18 cellular contexts compared by ENCODE assay signal in genomic region chr19:49662011-49662410, GRCh38.
"Had no signal": no experiment of that assay in that cellular context is flagged by ENCODE, and none has a peak within 500 bp of the region (broad histone marks: within the 10 kb centered on the region; RNA-seq: fewer than 3 reads in every experiment).

No MANE protein-coding gene starts in this region.

- H3K9me3 ChIP-seq: colonic mucosa, left ventricle myocardium inferior, prostate gland, sigmoid colon, spleen, stomach, testis, upper lobe of left lung had no signal

- H3K27ac ChIP-seq: colonic mucosa, left ventricle myocardium inferior, prostate gland, sigmoid colon, testis, upper lobe of left lung had no signal

- DNase-seq: activated CD4-positive, alpha-beta T cell treated with anti-CD3 and anti-CD28 coated beads, Interleukin-2, amount 50 U/mL, for 1 hour; activated CD8-positive, alpha-beta memory T cell treated with anti-CD3 and anti-CD28 coated beads for 24 hours; activated naive CD4-positive, alpha-beta T cell treated with anti-CD3 and anti-CD28 coated beads, Interleukin-2, amount 50 U/mL, for 16 hours; caudate nucleus; colonic mucosa; foreskin fibroblast; hippocampal formation; kidney; left ventricle myocardium inferior; mesenchymal stem cell; sigmoid colon; spleen; stomach; testis had no signal

- H3K9me3 Mint-ChIP-seq: activated T-helper 17 cell treated with anti-CD3 and anti-CD28 coated beads, Interleukin-2, amount 50 U/mL, for 72 hours; nephron had no signal

- H3K27ac Mint-ChIP-seq: nephron had no signal

- H3K27me3 ChIP-seq: colonic mucosa, sigmoid colon, spleen, stomach, testis, upper lobe of left lung had no signal

- ATAC-seq: activated T-helper 17 cell treated with anti-CD3 and anti-CD28 coated beads, Interleukin-2, amount 50 U/mL, for 72 hours had no signal

- H3K4me3 ChIP-seq: colonic mucosa, left ventricle myocardium inferior, prostate gland, sigmoid colon, spleen, stomach, testis, upper lobe of left lung had no signal

- FAIRE-seq: kidney had no signal

- H3K27me3 Mint-ChIP-seq: activated T-helper 17 cell treated with anti-CD3 and anti-CD28 coated beads, Interleukin-2, amount 50 U/mL, for 72 hours had no signal
